9 cellular contexts compared by ENCODE assay signal in genomic region chr2:96115631-96116423, GRCh38. TPM values are rescaled to one million over a fixed set of nuclear protein-coding genes. Genes with fewer than 3 reads are reported as not detected.
DNase-seq lines count a peak whose midpoint lies in the region; ATAC-seq and TF ChIP-seq lines count a peak whose summit lies in the region.
"Had no signal": no experiment of that assay in that cellular context is flagged by ENCODE, and none has a peak within 500 bp of the region (broad histone marks: within the 10 kb centered on the region; RNA-seq: fewer than 3 reads in every experiment).

No MANE protein-coding gene starts in this region.

- H3K27ac ChIP-seq in aorta (ENCODE audit: low read depth in 1 of 2, low read length in 2 of 2): no peak overlapping the region

- H3K4me1 Mint-ChIP-seq in chondrocyte (ENCODE audit: low read depth): no peaks in the 10 kb centered on the region
- H3K4me1 Mint-ChIP-seq in naive B cell: peaks cover 23 to 32% (median 30%) of the 10 kb centered on the region in 3 donors

- ATAC-seq in Right ventricle myocardium superior (ENCODE audit: poor library complexity): peak; percentile 17
- ATAC-seq in Right ventricle myocardium inferior: no peak
- ATAC-seq in naive B cell (ENCODE audit: low read depth in 2 of 2): no peak
- ATAC-seq in aorta (ENCODE audit: low FRiP score): no peak
- ATAC-seq in GM21576 (IDR thresholded peaks at IDR 0.05; ENCODE audit: unreplicated experiment): no peak

- DNase-seq in Right ventricle myocardium superior (peak; percentile 46), Right ventricle myocardium inferior (ENCODE audit: missing footprints) (no peak), chondrocyte (ENCODE audit: low spot score) (peak; percentile 86), naive B cell (no peak), aorta (peak; percentile 50 to 83), cerebellum (ENCODE audit: low spot score) (no peak)
- no peak for DNase-seq in stimulated activated naive CD4-positive, alpha-beta T cell (lab: John Stamatoyannopoulos, UW)

- intact Hi-C loops in Right ventricle myocardium superior (cut with DNase I) (no loop called here), Right ventricle myocardium inferior (cut with DNase I) (loop anchor here (5.0 to 10.0 kb wide), 2 partner anchors 34 to 91 kb away; no protein-coding TSS in a partner anchor), aorta (cut with DNase I) (loop anchor here (2.0 to 10.0 kb wide), 2 partner anchors 45 to 111 kb away; no protein-coding TSS in a partner anchor)

- H3K27ac Mint-ChIP-seq in chondrocyte (ENCODE audit: unreplicated experiment) (no peak overlapping the region), naive B cell (peak overlapping the region in 3 of 6 donors; percentile 62 to 94 (median 76))

- no peaks in the 10 kb centered on the region for H3K27me3 ChIP-seq in aorta (ENCODE audit: control insufficient read depth in 1 of 2, insufficient read depth in 2 of 2, low read length in 1 of 2)

- H3K4me1 ChIP-seq in aorta (ENCODE audit: control insufficient read depth in 1 of 2, insufficient read depth in 2 of 2, low read length in 2 of 2): no peaks in the 10 kb centered on the region

- peak overlapping the region; percentile 66 for H3K4me3 Mint-ChIP-seq in chondrocyte (ENCODE audit: unreplicated experiment)
- peak overlapping the region; percentile 70 to 89 (median 86) for H3K4me3 Mint-ChIP-seq in naive B cell

- no peaks in the 10 kb centered on the region for H3K36me3 ChIP-seq in aorta (ENCODE audit: control insufficient read depth in 1 of 2, insufficient read depth in 2 of 2, low read length in 1 of 2)

- peak overlapping the region in 1 of 2 donors; percentile 50 for H3K4me3 ChIP-seq in aorta (ENCODE audit: low read length in 2 of 2)

- 44 to 47% methylated on average over 59 to 77 of the region's 77 CpGs for WGBS in aorta, 2 donors

- H3K9me3 Mint-ChIP-seq in chondrocyte (ENCODE audit: low read depth) (no peaks in the 10 kb centered on the region), naive B cell (no peaks in the 10 kb centered on the region)

- no peak for TF ChIP-seq CTCF in chondrocyte (IDR thresholded peaks at IDR 0.05)

- H3K9me3 ChIP-seq in aorta (ENCODE audit: control insufficient read depth, low read length): no peaks in the 10 kb centered on the region

- H3K36me3 Mint-ChIP-seq in chondrocyte (ENCODE audit: low read depth): peaks cover 2% of the 10 kb centered on the region
- H3K36me3 Mint-ChIP-seq in naive B cell: no peaks in the 10 kb centered on the region

- H3K27me3 Mint-ChIP-seq in chondrocyte (ENCODE audit: low read depth) (peaks cover 31% of the 10 kb centered on the region), naive B cell (peaks cover 9 to 44% (median 39%) of the 10 kb centered on the region in 3 donors)

RNA-seq across cellular contexts. Expression of gene ADRA2B, which starts 0.5 kb away (rescaled TPM):
- total RNA-seq in Right ventricle myocardium superior (6.4 TPM), Right ventricle myocardium inferior (6.9 TPM), chondrocyte (0.07 TPM in 1 of 3 replicates, not detected in the others), aorta (10 to 100 TPM in 1 of 2 donors, under 1 TPM in 1; 0.81 to 34.0 TPM), cerebellum (not detected)
- polyA plus RNA-seq in naive B cell (ENCODE audit: low read depth in 6 of 6) (under 1 TPM in 1 of 6 donors, not detected in 5; 0.15 TPM), aorta (under 1 TPM in 1 of 2 donors, not detected in 1; 0.26 TPM)

RNA-seq across cellular contexts. Expression of gene ASTL, which starts 22.5 kb away (rescaled TPM):
- total RNA-seq in Right ventricle myocardium superior: not detected
- total RNA-seq in Right ventricle myocardium inferior: not detected
- total RNA-seq in chondrocyte: not detected in 3 replicates
- not detected for polyA plus RNA-seq in naive B cell (ENCODE audit: low read depth in 6 of 6)
- total RNA-seq in aorta: under 1 TPM; 0.57 to 0.62 TPM
- polyA plus RNA-seq in aorta: not detected
- total RNA-seq in cerebellum: not detected
- total RNA-seq: mesenteric fat pad had no signal

RNA-seq across cellular contexts. Expression of gene DUSP2, which starts 29.4 kb away (rescaled TPM):
- 1.5 TPM for total RNA-seq in Right ventricle myocardium superior
- 1.3 TPM for total RNA-seq in Right ventricle myocardium inferior
- total RNA-seq in chondrocyte: 0.31 to 1.3 TPM (median 1.1 TPM) in 3 replicates
- polyA plus RNA-seq in naive B cell (ENCODE audit: low read depth in 6 of 6): 100 to 1,000 TPM in 2 of 6 donors, 10 to 100 TPM in 4; 56.3 to 220 (median 95.9) TPM
- 1 to 10 TPM; 5.7 to 7.5 TPM for total RNA-seq in aorta
- 1 to 10 TPM; 1.2 to 1.9 TPM for polyA plus RNA-seq in aorta
- total RNA-seq in cerebellum: 4.1 TPM

Comparison
In these comparisons a context has a peak if more than half of its experiments do, and no peak if none do; other contexts are left out.
1. DNase-seq: peak in Right ventricle myocardium superior (single experiment), chondrocyte (single experiment) and aorta (2 of 2); none in Right ventricle myocardium inferior (single experiment), naive B cell (single experiment), cerebellum (single experiment) and stimulated activated naive CD4-positive, alpha-beta T cell (0 of 6).